In the genomic region with DNA sequence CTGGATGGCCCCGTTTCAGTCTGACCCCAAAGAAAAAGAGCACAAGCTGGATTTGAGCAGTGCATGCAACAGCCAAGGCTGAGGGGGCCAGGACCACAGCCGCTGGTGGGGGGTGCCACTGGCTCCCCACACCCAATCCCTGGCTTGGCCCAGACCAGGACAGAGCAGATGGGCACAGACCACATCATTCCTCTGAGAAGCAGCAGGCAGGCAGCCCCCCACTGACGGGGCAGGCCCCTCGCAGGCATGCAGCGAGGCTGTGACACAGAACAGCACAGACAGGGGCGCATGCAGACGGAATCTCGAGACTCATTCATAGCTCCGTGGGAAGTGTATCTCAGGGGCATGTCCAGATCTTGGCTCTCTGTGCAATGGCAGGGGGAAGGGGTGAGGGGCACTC, we compare ENCODE assay signal across 10 cellular contexts.
"Had no signal": no experiment of that assay in that cellular context is flagged by ENCODE, and none has a peak within 500 bp of the region (broad histone marks: within the 10 kb centered on the region; RNA-seq: fewer than 3 reads in every experiment).

No MANE protein-coding gene starts in this region.

- H3K9ac ChIP-seq: GM23248 had no signal

- DNase-seq: GM23248, GOT3, H7, H9, HCEC 1CT, HFFc6 had no signal

- H3K9me3 ChIP-seq: HAP-1 had no signal

- H3K4me1 ChIP-seq: HAP-1 had no signal

- H2AFZ ChIP-seq: GM23248, GM23338 had no signal

- H3K4me2 ChIP-seq: GM23338 had no signal

- H3K36me3 ChIP-seq: HAP-1 had no signal

- H3K27ac ChIP-seq: GM23248 had no signal

- FAIRE-seq: H54 had no signal

- H3K4me3 ChIP-seq: GM23248, GM23338, HAP-1 had no signal

- ATAC-seq: HCT116 had no signal
